In genomic region chr11:86941871-86942208, GRCh38 we compare ENCODE assay signal across 19 cellular contexts. TPM values are rescaled to one million over a fixed set of nuclear protein-coding genes. Genes with fewer than 3 reads are reported as not detected.
DNase-seq lines count a peak whose midpoint lies in the region; ATAC-seq, FAIRE-seq and TF ChIP-seq lines count a peak whose summit lies in the region.
"Had no signal": no experiment of that assay in that cellular context is flagged by ENCODE, and none has a peak within 500 bp of the region (broad histone marks: within the 10 kb centered on the region; RNA-seq: fewer than 3 reads in every experiment).

No MANE protein-coding gene starts in this region.

- TF ChIP-seq POLR2A in sigmoid colon (IDR thresholded peaks at IDR 0.05) (no peak), vagina (IDR thresholded peaks at IDR 0.05) (no peak)

- no peak overlapping the region for H2BK12ac ChIP-seq in H9 (ENCODE audit: insufficient read length, low read depth, low read length)

- peak overlapping the region in 9 of 10 donors; percentile 53 to 88 (median 79) for H3K27ac ChIP-seq in heart right ventricle
- peak overlapping the region; percentile 72 to 83 (median 76) for H3K27ac ChIP-seq in sigmoid colon
- peak overlapping the region; percentile 81 for H3K27ac ChIP-seq in vagina
- no peak overlapping the region for H3K27ac ChIP-seq in H9 (ENCODE audit: insufficient read length, low read depth, low read length)
- H3K27ac ChIP-seq: HL-60 had no signal

- FAIRE-seq in frontal cortex (lab: Jason Lieb, UNC): no peak

- intact Hi-C loops in heart right ventricle (cut with DNase I): loop anchor here in 5 of 10 donors (5.0 to 10.0 kb wide), 6 partner anchors 95 to 480 kb away; partner anchors contain the start of gene TMEM135 (in 1 of the 5)
- intact Hi-C loops in cardiac septum (cut with DNase I): no loop called here
- intact Hi-C loops in sigmoid colon (cut with DNase I): loop anchor here (2.0 kb wide), 1 partner anchor 13 kb away; the partner anchor contains the start of gene FZD4
- intact Hi-C loops in vagina (cut with DNase I): no loop called here
- intact Hi-C loops in activated CD4-positive, alpha-beta T cell treated with anti-CD3 and anti-CD28 coated beads for 36 hours (cut with DNase I, micrococcal nuclease): no loop called here

- H3T11ph ChIP-seq in H9 (ENCODE audit: low read length): no peak overlapping the region

- H3K14ac ChIP-seq in H9 (ENCODE audit: insufficient read depth, low read length): no peak overlapping the region

- H3K4me3 ChIP-seq in heart right ventricle (no peak overlapping the region), sigmoid colon (no peak overlapping the region), vagina (peak overlapping the region in 1 of 2 donors; percentile 23)

- DNase-seq in heart right ventricle (no peak), cardiac septum (ENCODE audit: low spot score) (no peak), left lobe of liver (ENCODE audit: low spot score) (peak; percentile 54), sigmoid colon (no peak), vagina (ENCODE audit: extremely low spot score in 2 of 2) (no peak), frontal cortex (ENCODE audit: low spot score in 2 of 2) (no peak), H9 (no peak)
- no peak for DNase-seq in activated CD4-positive, alpha-beta T cell treated with anti-CD3 and anti-CD28 coated beads for 36 hours
- DNase-seq: activated CD4-positive, alpha-beta T cell treated with anti-CD3 and anti-CD28 coated beads for 4 hours; CD4-positive, alpha-beta T cell; DMS53; GOT3; NCI-H2081 treated with DMSO at 0.1 percent for 48 hours; NCI-H510A; stimulated activated CD4-positive, alpha-beta T cell treated with anti-CD3 and anti-CD28 coated beads, Interleukin-4, amount 100 ng/mL, for 4 hours; stimulated activated CD8-positive, alpha-beta memory T cell treated with anti-CD3 and anti-CD28 coated beads, Interleukin-4, amount 100 ng/mL, for 48 hours; trophoblast cell had no signal

- H2BK20ac ChIP-seq in H9 (ENCODE audit: low read depth, low read length, poor library complexity, severe bottlenecking): no peak overlapping the region

- no peaks in the 10 kb centered on the region for H3K9me3 ChIP-seq in heart right ventricle
- no peaks in the 10 kb centered on the region for H3K9me3 ChIP-seq in sigmoid colon
- H3K9me3 ChIP-seq in vagina: no peaks in the 10 kb centered on the region
- H3K9me3 ChIP-seq in H9 (ENCODE audit: control insufficient read depth, low read depth, low read length): no peaks in the 10 kb centered on the region

- H3K27me3 Mint-ChIP-seq in activated CD4-positive, alpha-beta T cell treated with anti-CD3 and anti-CD28 coated beads for 36 hours: peaks cover 5% of the 10 kb centered on the region
- no peaks in the 10 kb centered on the region for H3K27me3 Mint-ChIP-seq in H9 (ENCODE audit: low read depth)

- H3K4me1 ChIP-seq in heart right ventricle (peaks cover 25 to 89% (median 73%) of the 10 kb centered on the region in 9 donors), sigmoid colon (peaks cover 0 to 71% (median 56%) of the 10 kb centered on the region in 4 donors), vagina (peaks cover 52% of the 10 kb centered on the region), H9 (ENCODE audit: insufficient read depth, low read length) (no peaks in the 10 kb centered on the region; the same call in 1 of the 2 replicates)

- POLR2A ChIA-PET in activated CD4-positive, alpha-beta T cell treated with anti-CD3 and anti-CD28 coated beads for 36 hours (lab: Charles Lee): no interaction called here

- H3K27ac Mint-ChIP-seq in activated CD4-positive, alpha-beta T cell treated with anti-CD3 and anti-CD28 coated beads for 36 hours: no peak overlapping the region
- H3K27ac Mint-ChIP-seq in H9: no peak overlapping the region
- H3K27ac Mint-ChIP-seq: CD4-positive, alpha-beta T cell; T-helper 2 cell treated with Interferon-gamma antibody and Interleukin-4, amounts not matched to agents 5 μg/mL and 100 μg/mL, for 36 hours had no signal

- H3K4me1 Mint-ChIP-seq in activated CD4-positive, alpha-beta T cell treated with anti-CD3 and anti-CD28 coated beads for 36 hours: no peaks in the 10 kb centered on the region
- peaks cover 22 to 23% of the 10 kb centered on the region in 2 experiments for H3K4me1 Mint-ChIP-seq in H9

- H4K20me1 ChIP-seq in H9 (ENCODE audit: control insufficient read depth, insufficient read depth, insufficient read length): no peaks in the 10 kb centered on the region

- no peak overlapping the region for H3K18ac ChIP-seq in H9 (ENCODE audit: insufficient read length, low read depth, low read length)

- H3K79me1 ChIP-seq in H9 (ENCODE audit: insufficient read depth, low read depth, low read length, poor library complexity, severe bottlenecking): no peaks in the 10 kb centered on the region

- H3K4me3 Mint-ChIP-seq in activated CD4-positive, alpha-beta T cell treated with anti-CD3 and anti-CD28 coated beads for 36 hours: no peak overlapping the region
- no peak overlapping the region for H3K4me3 Mint-ChIP-seq in H9
- H3K4me3 Mint-ChIP-seq: CD4-positive, alpha-beta T cell; T-helper 2 cell treated with Interferon-gamma antibody and Interleukin-4, amounts not matched to agents 5 μg/mL and 100 μg/mL, for 36 hours had no signal

- H3K56ac ChIP-seq in H9 (ENCODE audit: insufficient read length, low read depth, low read length): no peak overlapping the region

- CTCF ChIA-PET in activated CD4-positive, alpha-beta T cell treated with anti-CD3 and anti-CD28 coated beads for 36 hours (lab: Charles Lee): interaction anchor here (1.0 kb wide), 1 partner anchor 479 kb away, joined by 4 read pairs; no protein-coding TSS in a partner anchor

- no peak for TF ChIP-seq EP300 in sigmoid colon (IDR thresholded peaks at IDR 0.05)

- H4K5ac ChIP-seq in H9 (ENCODE audit: insufficient read length, low read depth, low read length): no peak overlapping the region

- TF ChIP-seq CTCF in heart right ventricle (IDR thresholded peaks at IDR 0.05) (no peak), sigmoid colon (IDR thresholded peaks at IDR 0.05) (no peak), vagina (IDR thresholded peaks at IDR 0.05) (no peak), H9 (conservative IDR thresholded peaks at IDR 0.05) (no peak)

- H3K23me2 ChIP-seq in H9 (ENCODE audit: insufficient read length, low read depth, low read length, poor library complexity, severe bottlenecking): no peaks in the 10 kb centered on the region

- no peak overlapping the region for H2AK5ac ChIP-seq in H9 (ENCODE audit: insufficient read length, low read length)

- H2BK15ac ChIP-seq in H9 (ENCODE audit: low read depth, low read length): no peak overlapping the region

- H2BK120ac ChIP-seq in H9 (ENCODE audit: low read depth, low read length, poor library complexity, severe bottlenecking): no peak overlapping the region

- no peak overlapping the region for H2BK5ac ChIP-seq in H9 (ENCODE audit: insufficient read length, low read length)

- no peaks in the 10 kb centered on the region for H3K27me3 ChIP-seq in heart right ventricle
- H3K27me3 ChIP-seq in sigmoid colon: no peaks in the 10 kb centered on the region
- no peaks in the 10 kb centered on the region for H3K27me3 ChIP-seq in vagina
- no peaks in the 10 kb centered on the region for H3K27me3 ChIP-seq in H9 (ENCODE audit: insufficient read depth, low read length)

- H3K9ac ChIP-seq in H9 (ENCODE audit: extremely low read depth, insufficient read length, low read length): no peak overlapping the region

- 4 to 7% methylated on average over 1 of the region's 1 CpG for WGBS in heart right ventricle, 2 donors
- WGBS in sigmoid colon, 2 donors: 17 to 37% methylated on average over 1 of the region's 1 CpG
- no CpG with 5 or more reads among the region's 1 CpG for WGBS in H9 (ENCODE audit: extremely low coverage, insufficient read length, low lambda C conversion rate)

- H4K91ac ChIP-seq in H9 (ENCODE audit: insufficient read length, low read depth, low read length): no peak overlapping the region

- no peak overlapping the region for H3K23ac ChIP-seq in H9 (ENCODE audit: insufficient read length, low read depth, low read length)

- H4K8ac ChIP-seq in H9 (replicated peaks; ENCODE audit: insufficient read length, low read depth, low read length): no peak overlapping the region

- peaks cover 0 to 44% (median 18%) of the 10 kb centered on the region in 9 donors for H3K36me3 ChIP-seq in heart right ventricle
- peaks cover 0 to 16% (median 0%) of the 10 kb centered on the region in 4 donors for H3K36me3 ChIP-seq in sigmoid colon
- H3K36me3 ChIP-seq in vagina: no peaks in the 10 kb centered on the region

- H3K79me2 ChIP-seq in H9 (ENCODE audit: insufficient read depth, low read length): no peaks in the 10 kb centered on the region

- H2AFZ ChIP-seq in H9 (ENCODE audit: low read length): no peak overlapping the region

- H3K36me3 Mint-ChIP-seq in activated CD4-positive, alpha-beta T cell treated with anti-CD3 and anti-CD28 coated beads for 36 hours (ENCODE audit: low read depth): no peaks in the 10 kb centered on the region
- peaks cover 0 to 8% (median 0%) of the 10 kb centered on the region in 3 experiments; a peak in 1 of 7 replicates for H3K36me3 Mint-ChIP-seq in H9 (ENCODE audit: insufficient read depth in 1 of 3, low read depth in 3 of 3)

- no peaks in the 10 kb centered on the region for H3K9me3 Mint-ChIP-seq in activated CD4-positive, alpha-beta T cell treated with anti-CD3 and anti-CD28 coated beads for 36 hours (ENCODE audit: low read depth)
- H3K9me3 Mint-ChIP-seq in H9: no peaks in the 10 kb centered on the region
- H3K9me3 Mint-ChIP-seq: CD4-positive, alpha-beta T cell; T-helper 2 cell treated with Interferon-gamma antibody and Interleukin-4, amounts not matched to agents 5 μg/mL and 100 μg/mL, for 36 hours had no signal

- no peak overlapping the region for H3K4me2 ChIP-seq in H9 (ENCODE audit: insufficient read depth, insufficient read length, low read length)

- ATAC-seq in heart right ventricle (no peak), left lobe of liver (peak; percentile 13)
- ATAC-seq in activated CD4-positive, alpha-beta T cell treated with anti-CD3 and anti-CD28 coated beads for 36 hours: no peak

- no peak overlapping the region for H3K4ac ChIP-seq in H9 (ENCODE audit: low read depth, low read length)

RNA-seq across cellular contexts. Expression of gene FZD4, which starts 13.4 kb away (rescaled TPM):
- 10 to 100 TPM; 17.8 to 34.6 (median 23.7) TPM for total RNA-seq in heart right ventricle
- 10 to 100 TPM; 13.5 to 17.9 TPM for polyA plus RNA-seq in heart right ventricle
- total RNA-seq in cardiac septum: 14.4 TPM
- total RNA-seq in left lobe of liver: 15.8 TPM
- total RNA-seq in sigmoid colon: 10 to 100 TPM; 22.9 to 45.7 (median 35.7) TPM
- polyA plus RNA-seq in sigmoid colon: 1 to 10 TPM in 1 of 3 donors, under 1 TPM in 2; 0.60 to 8.8 (median 0.69) TPM
- total RNA-seq in vagina: 47.1 TPM
- total RNA-seq in activated CD4-positive, alpha-beta T cell treated with anti-CD3 and anti-CD28 coated beads for 36 hours: under 1 TPM; 0.14 to 0.21 TPM
- 19.6 TPM for total RNA-seq in frontal cortex
- 3.9 and 4.5 TPM in 2 replicates for total RNA-seq in H9 (2021)
- total RNA-seq: CD4-positive, alpha-beta T cell had no signal
